8 cellular contexts compared by ENCODE assay signal in genomic region chr12:20946732-20947131, GRCh38.
DNase-seq lines count a peak whose midpoint lies in the region; ATAC-seq and TF ChIP-seq lines count a peak whose summit lies in the region.

No MANE protein-coding gene starts in this region.

- no peaks in the 10 kb centered on the region for H3K9me3 ChIP-seq in OCI-LY3 (ENCODE audit: insufficient read depth, low read length)

- TF ChIP-seq POLR2A in lower leg skin (IDR thresholded peaks at IDR 0.05), result no peak

- H3K4me3 ChIP-seq in H7 (ENCODE audit: insufficient read depth, low read depth, low read length) (no peak overlapping the region), OCI-LY3 (ENCODE audit: low read length) (no peak overlapping the region), foreskin fibroblast (ENCODE audit: low read depth in 1 of 2, low read length in 2 of 2) (no peak overlapping the region), lower leg skin (ENCODE audit: low read depth, poor library complexity, severe bottlenecking) (no peak overlapping the region)

- no peak for ATAC-seq in GM19035 (IDR thresholded peaks at IDR 0.05; ENCODE audit: unreplicated experiment)

- 42 to 48% methylated on average over 5 of the region's 5 CpGs for WGBS in lower leg skin, 2 donors

- peaks cover 8% of the 10 kb centered on the region; the same call in 1 of the 2 replicates for H3K4me1 ChIP-seq in OCI-LY3 (ENCODE audit: low read length)

- H3K9ac ChIP-seq in OCI-LY3 (ENCODE audit: low read length), result no peak overlapping the region

- H2AFZ ChIP-seq in OCI-LY3 (ENCODE audit: low read depth, low read length), result no peak overlapping the region

- H3K36me3 ChIP-seq in H7 (replicated peaks; ENCODE audit: control insufficient read depth, insufficient read depth, low read length), result no peaks in the 10 kb centered on the region
- H3K36me3 ChIP-seq in OCI-LY3 (replicated peaks; ENCODE audit: low read depth, low read length), result no peaks in the 10 kb centered on the region

- no peaks in the 10 kb centered on the region for H4K20me1 ChIP-seq in OCI-LY3 (ENCODE audit: insufficient read depth, low read length)

- H3K27me3 ChIP-seq in H7 (ENCODE audit: control insufficient read depth, insufficient read depth, low read length), result no peaks in the 10 kb centered on the region
- no peaks in the 10 kb centered on the region for H3K27me3 ChIP-seq in OCI-LY3 (ENCODE audit: low read depth, low read length)

- intact Hi-C loops in lower leg skin (cut with DNase I; ENCODE audit: low total_unique reads), result no loop called here

- TF ChIP-seq CTCF in OCI-LY3 (IDR thresholded peaks at IDR 0.05; ENCODE audit: low read depth, low read length) (peak; percentile 76), foreskin fibroblast (IDR thresholded peaks at IDR 0.05; ENCODE audit: low read depth, low read length) (peak; percentile 10), lower leg skin (IDR thresholded peaks at IDR 0.05) (no peak)

- H3K79me2 ChIP-seq in OCI-LY3 (ENCODE audit: low read length), result no peaks in the 10 kb centered on the region

- DNase-seq in ELR (ENCODE audit: low read depth), result peak; percentile 49
- peak; percentile 1 for DNase-seq in H7
- DNase-seq in foreskin fibroblast, result no peak
- DNase-seq in HPDE6-E6E7 (ENCODE audit: extremely low spot score), result no peak
- DNase-seq in lower leg skin (ENCODE audit: low spot score in 2 of 2), result no peak
- no peak for DNase-seq in DMS153 treated with DMSO at 0.1 percent for 48 hours (lab: John Stamatoyannopoulos, UW; ENCODE audit: unreplicated experiment)

- no peak overlapping the region for H3K27ac ChIP-seq in OCI-LY3 (ENCODE audit: low read length)

- H3K4me2 ChIP-seq in OCI-LY3 (ENCODE audit: low read length), result no peak overlapping the region

Comparison
In these comparisons a context has a peak if more than half of its experiments do, and no peak if none do; other contexts are left out.
1. DNase-seq: peak in ELR (single experiment) and H7 (single experiment); none in foreskin fibroblast (0 of 2), HPDE6-E6E7 (single experiment), lower leg skin (0 of 2) and DMS153 treated with DMSO at 0.1 percent for 48 hours (single experiment).
2. CTCF ChIP-seq: peak in OCI-LY3 (single experiment) and foreskin fibroblast (single experiment); none in lower leg skin (0 of 3).